In the genomic region with DNA sequence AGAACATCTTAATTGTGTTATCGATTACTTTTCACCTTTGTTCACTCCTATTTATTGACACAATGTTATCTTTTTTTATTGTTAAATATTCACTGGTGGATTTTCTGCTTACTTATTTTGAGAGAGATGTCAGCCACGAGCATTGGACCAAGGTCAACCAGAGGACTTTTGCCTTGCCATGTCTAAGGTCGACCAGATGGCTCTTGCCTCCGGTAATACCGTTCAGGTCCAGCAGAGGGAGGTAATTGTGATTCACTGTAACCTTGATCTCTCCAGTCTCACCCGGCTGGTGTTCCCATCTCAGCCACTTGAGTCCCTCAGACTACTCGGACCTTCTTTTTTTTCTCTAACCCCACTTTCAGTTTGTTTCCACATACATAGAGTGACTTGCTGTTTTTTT, we compare ENCODE assay signal across 9 cellular contexts.
DNase-seq lines count a peak whose midpoint lies in the region; ATAC-seq, FAIRE-seq and TF ChIP-seq lines count a peak whose summit lies in the region.
"Had no signal": no experiment of that assay in that cellular context is flagged by ENCODE, and none has a peak within 500 bp of the region (broad histone marks: within the 10 kb centered on the region; RNA-seq: fewer than 3 reads in every experiment).

No MANE protein-coding gene starts in this region.

- no peaks in the 10 kb centered on the region for H3K4me1 Mint-ChIP-seq in activated CD4-positive, alpha-beta memory T cell treated with anti-CD3 and anti-CD28 coated beads for 36 hours (ENCODE audit: low read depth)

- no peaks in the 10 kb centered on the region for H3K27me3 ChIP-seq in right lobe of liver
- no peaks in the 10 kb centered on the region for H3K27me3 ChIP-seq in ovary
- H3K27me3 ChIP-seq: adrenal gland had no signal

- no peak for TF ChIP-seq POLR2A in right lobe of liver (IDR thresholded peaks at IDR 0.05)
- TF ChIP-seq POLR2A in GM12891 (IDR thresholded peaks at IDR 0.05; ENCODE audit: low read depth, low read length) = no peak
- TF ChIP-seq POLR2A in ovary (IDR thresholded peaks at IDR 0.05) = no peak

- peaks cover 62% of the 10 kb centered on the region for H3K36me3 Mint-ChIP-seq in activated CD4-positive, alpha-beta memory T cell treated with anti-CD3 and anti-CD28 coated beads for 36 hours

- WGBS in right lobe of liver (ENCODE audit: insufficient coverage, low coverage, low lambda C conversion rate, missing lambda C conversion rate) = 95% methylated on average over 7 of the region's 7 CpGs
- WGBS in ovary, 3 donors = 93 to 95% (median 93%) methylated on average over 7 of the region's 7 CpGs

- TF ChIP-seq CTCF in right lobe of liver (IDR thresholded peaks at IDR 0.05) (peak in 3 of 4 donors; percentile 6 to 24 (median 19)), ovary (IDR thresholded peaks at IDR 0.05) (no peak)

- no peak for TF ChIP-seq EP300 in ovary (IDR thresholded peaks at IDR 0.05)

- peaks cover 83% of the 10 kb centered on the region for H3K9me3 Mint-ChIP-seq in activated CD4-positive, alpha-beta memory T cell treated with anti-CD3 and anti-CD28 coated beads for 36 hours

- intact Hi-C loops in activated CD4-positive, alpha-beta memory T cell treated with anti-CD3 and anti-CD28 coated beads for 36 hours (cut with micrococcal nuclease) = no loop called here
- intact Hi-C loops in right lobe of liver (cut with DNase I) (no loop called here), ovary (cut with DNase I) (no loop called here)

- H3K4me3 Mint-ChIP-seq in activated CD4-positive, alpha-beta memory T cell treated with anti-CD3 and anti-CD28 coated beads for 36 hours = no peak overlapping the region

- ATAC-seq in right lobe of liver = peak in 1 of 4 donors; percentile 38

- H3K27ac Mint-ChIP-seq in activated CD4-positive, alpha-beta memory T cell treated with anti-CD3 and anti-CD28 coated beads for 36 hours = no peak overlapping the region

- peak; percentile 59 for DNase-seq in activated CD4-positive, alpha-beta T cell treated with anti-CD3 and anti-CD28 coated beads for 48 hours
- no peak for DNase-seq in activated CD4-positive, alpha-beta T cell treated with anti-CD3 and anti-CD28 coated beads for 1 hour
- DNase-seq in HUDEP-2 (lab: John Stamatoyannopoulos, UW; ENCODE audit: unreplicated experiment in 76 of 76) (peak in 46 of 76 experiments; percentile 2 to 68 (median 26)), right lobe of liver (no peak), GM12891 (ENCODE audit: insufficient read length, low spot score) (no peak), NCI-H748 (lab: John Stamatoyannopoulos, UW; ENCODE audit: unreplicated experiment) (no peak), ovary (no peak)
- DNase-seq in activated CD4-positive, alpha-beta memory T cell treated with anti-CD3 and anti-CD28 coated beads for 36 hours = peak; percentile 27

- no peaks in the 10 kb centered on the region for H3K36me3 ChIP-seq in right lobe of liver
- H3K36me3 ChIP-seq in ovary = no peaks in the 10 kb centered on the region
- H3K36me3 ChIP-seq: adrenal gland had no signal

- H3K4me3 ChIP-seq in right lobe of liver = no peak overlapping the region
- no peak overlapping the region for H3K4me3 ChIP-seq in ovary
- H3K4me3 ChIP-seq: adrenal gland had no signal

- CTCF ChIA-PET in activated CD4-positive, alpha-beta memory T cell treated with anti-CD3 and anti-CD28 coated beads for 36 hours (lab: Charles Lee) = no interaction called here

- FAIRE-seq in GM12891 (lab: Jason Lieb, UNC) = no peak

- H3K27ac ChIP-seq in right lobe of liver (no peak overlapping the region), ovary (no peak overlapping the region)
- H3K27ac ChIP-seq: adrenal gland had no signal

- H3K4me1 ChIP-seq in right lobe of liver (no peaks in the 10 kb centered on the region), ovary (ENCODE audit: insufficient read depth) (no peaks in the 10 kb centered on the region)
- H3K4me1 ChIP-seq: adrenal gland had no signal

- POLR2A ChIA-PET in activated CD4-positive, alpha-beta memory T cell treated with anti-CD3 and anti-CD28 coated beads for 36 hours (lab: Charles Lee) = no interaction called here

- H3K9me3 ChIP-seq in right lobe of liver (no peaks in the 10 kb centered on the region), ovary (peaks cover 0 to 5% of the 10 kb centered on the region in 2 donors)
- H3K9me3 ChIP-seq: adrenal gland had no signal

- H3K27me3 Mint-ChIP-seq in activated CD4-positive, alpha-beta memory T cell treated with anti-CD3 and anti-CD28 coated beads for 36 hours = no peaks in the 10 kb centered on the region

TF ChIP-seq in GM12891, 5 proteins besides CTCF, POLR2A, EP300 and RAD21:
- TF ChIP-seq PAX5 (IDR thresholded peaks at IDR 0.05; ENCODE audit: insufficient read depth, low read length, severe bottlenecking) (no peak), TAF1 (IDR thresholded peaks at IDR 0.05; ENCODE audit: low read depth, low read length) (no peak), POLR2AphosphoS5 (IDR thresholded peaks at IDR 0.05; ENCODE audit: low read depth, low read length) (no peak), SPI1 (IDR thresholded peaks at IDR 0.05; ENCODE audit: low read depth, low read length) (no peak), POU2F2 (IDR thresholded peaks at IDR 0.05; ENCODE audit: low read depth, low read length) (no peak)

Comparison
In these comparisons a context has a peak if more than half of its experiments do, and no peak if none do; other contexts are left out.
1. DNase-seq: peak in activated CD4-positive, alpha-beta T cell treated with anti-CD3 and anti-CD28 coated beads for 48 hours (single experiment), HUDEP-2 (46 of 76) and activated CD4-positive, alpha-beta memory T cell treated with anti-CD3 and anti-CD28 coated beads for 36 hours (single experiment); none in activated CD4-positive, alpha-beta T cell treated with anti-CD3 and anti-CD28 coated beads for 1 hour (single experiment), right lobe of liver (0 of 3), GM12891 (single experiment), NCI-H748 (single experiment) and ovary (0 of 5).
2. CTCF ChIP-seq: peak in right lobe of liver (3 of 4); none in ovary (0 of 3).